16 cellular contexts compared by ENCODE assay signal in genomic region chr3:188269040-188269439, GRCh38.
A peak's percentile ranks its signal among the peaks of the same experiment; 100 is the strongest.
DNase-seq lines count a peak whose midpoint lies in the region; ATAC-seq and TF ChIP-seq lines count a peak whose summit lies in the region.
"Had no signal": no experiment of that assay in that cellular context is flagged by ENCODE, and none has a peak within 500 bp of the region (broad histone marks: within the 10 kb centered on the region; RNA-seq: fewer than 3 reads in every experiment).

No MANE protein-coding gene starts in this region.

- 70% methylated on average over 4 of the region's 4 CpGs for WGBS in hepatocyte (ENCODE audit: low lambda C conversion rate, missing lambda C conversion rate)

- 0 out of 2 replicates have a peak, but pooled peaks cover 5% of the 10 kb centered on the region for H3K36me3 Mint-ChIP-seq in HFFc6 (ENCODE audit: low read depth)

- H3K27me3 Mint-ChIP-seq in HFFc6 (ENCODE audit: insufficient read depth) = no peaks in the 10 kb centered on the region
- H3K27me3 Mint-ChIP-seq: activated CD8-positive, alpha-beta T cell treated with anti-CD3 and anti-CD28 coated beads for 36 hours; activated naive CD8-positive, alpha-beta T cell treated with anti-CD3 and anti-CD28 coated beads, Interleukin-2, amount 10 ng/mL, durations not matched to agents 7 days and 5 days; B cell; effector memory CD8-positive, alpha-beta T cell had no signal

- no peak for TF ChIP-seq CTCF in HFFc6 (IDR thresholded peaks at IDR 0.05)
- TF ChIP-seq CTCF in Panc1 (IDR thresholded peaks at IDR 0.05) = no peak
- no peak for TF ChIP-seq CTCF in hepatocyte (IDR thresholded peaks at IDR 0.05; ENCODE audit: poor library complexity)
- no peak for TF ChIP-seq CTCF in gastrocnemius medialis (IDR thresholded peaks at IDR 0.05 in 4 of 5, conservative IDR thresholded peaks at IDR 0.05 in 1 of 5)

- H2AFZ ChIP-seq in hepatocyte = no peak overlapping the region

- H3K79me2 ChIP-seq in hepatocyte = peaks cover 73% of the 10 kb centered on the region

- H3K4me3 ChIP-seq in Panc1 (ENCODE audit: low read depth in 2 of 2, low read length in 2 of 2) (peak overlapping the region in 1 of 2 experiments; percentile 2; a peak in 1 of 4 replicates), hepatocyte (no peak overlapping the region), gastrocnemius medialis (no peak overlapping the region)

- in situ Hi-C loops in Panc1 (cut with HindIII; ENCODE audit: low pct_unique_long_range_greater_than_20kb, low sequenced_read_pairs) = no loop called here
- in situ Hi-C loops in gastrocnemius medialis (cut with MboI; ENCODE audit: low sequenced_read_pairs in 4 of 4) = loop anchor here in 1 of 4 donors (5.0 to 10.0 kb wide), 4 partner anchors 146 to 683 kb away; partner anchors contain the start of gene BCL6

- POLR2A ChIA-PET in Panc1 (lab: Charles Lee) = interaction anchor here (0.6 kb wide), 1 partner anchor 80 kb away, joined by 3 read pairs; no protein-coding TSS in a partner anchor

- H3K4me1 ChIP-seq in Panc1 (ENCODE audit: control insufficient read depth, insufficient read depth, low read length) (peaks cover 87% of the 10 kb centered on the region), hepatocyte (ENCODE audit: insufficient read depth) (peaks cover 53% of the 10 kb centered on the region), gastrocnemius medialis (peaks cover 65 to 70% of the 10 kb centered on the region in 2 donors)

- DNase-seq in HFFc6 (no peak), Panc1 (ENCODE audit: low read depth, low spot score) (no peak), hepatocyte (ENCODE audit: low spot score) (no peak), gastrocnemius medialis (no peak), amniotic stem cell (lab: John Stamatoyannopoulos, UW) (no peak), NCI-H128 (lab: John Stamatoyannopoulos, UW; ENCODE audit: unreplicated experiment) (no peak)
- no peak for DNase-seq in activated CD4-positive, alpha-beta T cell treated with anti-CD3 and anti-CD28 coated beads, Interleukin-2, amount 50 U/mL, for 48 hours
- DNase-seq: activated CD8-positive, alpha-beta T cell treated with anti-CD3 and anti-CD28 coated beads for 36 hours; activated naive CD8-positive, alpha-beta T cell treated with anti-CD3 and anti-CD28 coated beads, Interleukin-2, amount 10 ng/mL, durations not matched to agents 7 days and 5 days; activated T-cell treated with anti-CD3 and anti-CD28 coated beads, Interleukin-2, amount 50 U/mL, for 72 hours; caudate nucleus; effector memory CD8-positive, alpha-beta T cell; H9 had no signal

- H3K36me3 ChIP-seq in Panc1 (ENCODE audit: control insufficient read depth, insufficient read depth, low read length) (no peaks in the 10 kb centered on the region), hepatocyte (replicated peaks; ENCODE audit: insufficient read depth, low read depth) (no peaks in the 10 kb centered on the region), gastrocnemius medialis (no peaks in the 10 kb centered on the region)

- H3K9me3 Mint-ChIP-seq in HFFc6 = no peaks in the 10 kb centered on the region
- H3K9me3 Mint-ChIP-seq: activated CD8-positive, alpha-beta T cell treated with anti-CD3 and anti-CD28 coated beads for 36 hours; activated naive CD8-positive, alpha-beta T cell treated with anti-CD3 and anti-CD28 coated beads, Interleukin-2, amount 10 ng/mL, durations not matched to agents 7 days and 5 days; activated T-cell treated with anti-CD3 and anti-CD28 coated beads, Interleukin-2, amount 50 U/mL, for 72 hours; effector memory CD8-positive, alpha-beta T cell; H9; nephron had no signal

- H3K9me3 ChIP-seq in Panc1 (ENCODE audit: control insufficient read depth, insufficient read depth, low read depth, low read length) = no peaks in the 10 kb centered on the region
- H3K9me3 ChIP-seq in hepatocyte (ENCODE audit: low read depth) = no peaks in the 10 kb centered on the region
- H3K9me3 ChIP-seq in gastrocnemius medialis = no peaks in the 10 kb centered on the region

- H3K4me1 Mint-ChIP-seq in HFFc6 (ENCODE audit: low read depth) = peaks cover 5% of the 10 kb centered on the region; the same call in 1 of the 2 replicates

- no peaks in the 10 kb centered on the region for H4K20me1 ChIP-seq in hepatocyte (ENCODE audit: insufficient read depth, poor library complexity, severe bottlenecking)

- peak overlapping the region; percentile 33; the same call in 1 of the 2 replicates for H3K27ac Mint-ChIP-seq in HFFc6
- H3K27ac Mint-ChIP-seq: activated CD8-positive, alpha-beta T cell treated with anti-CD3 and anti-CD28 coated beads for 36 hours; activated naive CD8-positive, alpha-beta T cell treated with anti-CD3 and anti-CD28 coated beads, Interleukin-2, amount 10 ng/mL, durations not matched to agents 7 days and 5 days; activated T-cell treated with anti-CD3 and anti-CD28 coated beads, Interleukin-2, amount 50 U/mL, for 72 hours; B cell; effector memory CD8-positive, alpha-beta T cell had no signal

- H3K27me3 ChIP-seq in Panc1 (ENCODE audit: control insufficient read depth, insufficient read depth, low read length) (no peaks in the 10 kb centered on the region), hepatocyte (no peaks in the 10 kb centered on the region), gastrocnemius medialis (no peaks in the 10 kb centered on the region)

- no TSS peak for BruUV-seq in Panc1 (replicated peaks; lab: Mats Ljungman, UMichigan)

- no peak overlapping the region for H3K4me3 Mint-ChIP-seq in HFFc6
- H3K4me3 Mint-ChIP-seq: activated CD8-positive, alpha-beta T cell treated with anti-CD3 and anti-CD28 coated beads for 36 hours; activated naive CD8-positive, alpha-beta T cell treated with anti-CD3 and anti-CD28 coated beads, Interleukin-2, amount 10 ng/mL, durations not matched to agents 7 days and 5 days; activated T-cell treated with anti-CD3 and anti-CD28 coated beads, Interleukin-2, amount 50 U/mL, for 72 hours; B cell; effector memory CD8-positive, alpha-beta T cell; H9; nephron had no signal

- H3K9me2 ChIP-seq in hepatocyte (replicated peaks; ENCODE audit: insufficient read depth) = no peaks in the 10 kb centered on the region

- TF ChIP-seq POLR2A in gastrocnemius medialis (IDR thresholded peaks at IDR 0.05) = no peak

- CTCF ChIA-PET in Panc1 (lab: Charles Lee) = no interaction called here

- H3K27ac ChIP-seq in Panc1 (ENCODE audit: low read length) (peak overlapping the region; percentile 73), hepatocyte (peak overlapping the region; percentile 90), gastrocnemius medialis (peak overlapping the region; percentile 94 to 99 (median 96))

- H3K4me2 ChIP-seq in hepatocyte = no peak overlapping the region

- ATAC-seq in Panc1 (no peak), gastrocnemius medialis (no peak), GM19324 (IDR thresholded peaks at IDR 0.05; ENCODE audit: low FRiP score, unreplicated experiment) (no peak)
- ATAC-seq: activated CD8-positive, alpha-beta T cell treated with anti-CD3 and anti-CD28 coated beads for 36 hours; activated T-cell treated with anti-CD3 and anti-CD28 coated beads, Interleukin-2, amount 50 U/mL, for 72 hours; effector memory CD8-positive, alpha-beta T cell had no signal

- intact Hi-C loops in Panc1 (cut with micrococcal nuclease; ENCODE audit: unreplicated experiment) = loop anchor here (10.0 kb wide), 1 partner anchor 114 kb away; the partner anchor contains the start of gene LPP
- intact Hi-C loops in gastrocnemius medialis (cut with DNase I; ENCODE audit: low total_unique reads) = loop anchor here (5.0 kb wide), 4 partner anchors 112 to 312 kb away; no protein-coding TSS in a partner anchor
